In the genomic region with DNA sequence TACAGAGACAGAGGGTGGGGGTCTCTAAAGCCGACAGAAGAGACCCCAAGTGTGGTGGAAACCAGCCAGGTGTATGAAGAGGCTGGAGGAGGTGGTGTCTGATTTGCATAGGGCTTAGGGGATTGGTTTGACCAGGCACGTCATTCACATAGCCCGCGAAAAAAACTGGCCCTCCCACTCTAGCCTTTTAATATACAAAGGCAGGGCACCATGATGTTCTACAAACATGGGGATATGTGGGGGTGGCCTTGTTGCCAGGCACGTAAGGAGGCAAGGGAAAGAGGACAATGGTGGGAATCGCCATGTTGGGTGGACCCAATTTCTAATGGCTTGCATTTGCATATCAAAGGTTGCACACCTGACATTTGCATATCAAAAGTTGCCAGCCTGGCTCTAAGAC, we compare ENCODE assay signal across 32 cellular contexts. TPM values are rescaled to one million over a fixed set of nuclear protein-coding genes. Genes with fewer than 3 reads are reported as not detected.
"Had no signal": no experiment of that assay in that cellular context is flagged by ENCODE, and none has a peak within 500 bp of the region (broad histone marks: within the 10 kb centered on the region; RNA-seq: fewer than 3 reads in every experiment).

No MANE protein-coding gene starts in this region.

- ATAC-seq: effector memory CD8-positive, alpha-beta T cell; gastrocnemius medialis; heart left ventricle; left ventricle myocardium superior; lower lobe of right lung; natural killer cell; psoas muscle; right cardiac atrium; stimulated activated effector memory CD8-positive, alpha-beta T cell treated with anti-CD3 and anti-CD28 coated beads, Interleukin-12 subunit alpha, Interleukin-12 subunit beta, amount 100 ng/mL, for 72 hours had no signal

- H3K27ac Mint-ChIP-seq: effector memory CD8-positive, alpha-beta T cell; memory B cell; natural killer cell; stimulated activated effector memory CD8-positive, alpha-beta T cell treated with anti-CD3 and anti-CD28 coated beads, Interleukin-12 subunit alpha, Interleukin-12 subunit beta, amount 100 ng/mL, for 72 hours had no signal

- DNase-seq: cerebellar nuclear complex; cortex of kidney; effector memory CD8-positive, alpha-beta T cell; foreskin fibroblast; gastrocnemius medialis; heart left ventricle; hypothalamus; left ventricle myocardium superior; lower lobe of right lung; natural killer cell; occipital lobe; ovary; posterior cingulate gyrus; psoas muscle; right cardiac atrium; sigmoid colon; stimulated activated CD4-positive, alpha-beta T cell treated with anti-CD3 and anti-CD28 coated beads, Interleukin-2, amount 100 ng/mL, for 24 hours; stimulated activated CD4-positive, alpha-beta T cell treated with anti-CD3 and anti-CD28 coated beads, Interleukin-4, amount 100 ng/mL, for 24 hours; stimulated activated naive CD4-positive, alpha-beta T cell treated with Interleukin-2 at 50 U/mL for 16 hours; substantia nigra; testis; upper lobe of left lung had no signal

- H3K36me3 ChIP-seq: gastrocnemius medialis, heart left ventricle, lower lobe of right lung, ovary, sigmoid colon, tibial nerve, upper lobe of left lung had no signal

- H3K27me3 ChIP-seq: gastrocnemius medialis, ovary, testis, tibial nerve, upper lobe of left lung had no signal

- H3K9me3 ChIP-seq: gastrocnemius medialis, heart left ventricle, lower lobe of right lung, ovary, psoas muscle, sigmoid colon, testis, tibial nerve, upper lobe of left lung had no signal

- H3K4me3 ChIP-seq: gastrocnemius medialis, heart left ventricle, lower lobe of right lung, ovary, psoas muscle, sigmoid colon, testis, tibial nerve, upper lobe of left lung had no signal

- H3K27ac ChIP-seq: gastrocnemius medialis, heart left ventricle, lower lobe of right lung, ovary, psoas muscle, sigmoid colon, testis, tibial nerve, upper lobe of left lung had no signal

- H3K4me3 Mint-ChIP-seq: effector memory CD8-positive, alpha-beta T cell; memory B cell; natural killer cell; stimulated activated effector memory CD8-positive, alpha-beta T cell treated with anti-CD3 and anti-CD28 coated beads, Interleukin-12 subunit alpha, Interleukin-12 subunit beta, amount 100 ng/mL, for 72 hours had no signal

- H3K9me3 Mint-ChIP-seq: effector memory CD8-positive, alpha-beta T cell; memory B cell; natural killer cell; stimulated activated effector memory CD8-positive, alpha-beta T cell treated with anti-CD3 and anti-CD28 coated beads, Interleukin-12 subunit alpha, Interleukin-12 subunit beta, amount 100 ng/mL, for 72 hours had no signal

- H3K36me3 Mint-ChIP-seq: memory B cell; natural killer cell; stimulated activated effector memory CD8-positive, alpha-beta T cell treated with anti-CD3 and anti-CD28 coated beads, Interleukin-12 subunit alpha, Interleukin-12 subunit beta, amount 100 ng/mL, for 72 hours had no signal

- H3K4me1 ChIP-seq: gastrocnemius medialis, heart left ventricle, lower lobe of right lung, psoas muscle, sigmoid colon, testis, tibial nerve, upper lobe of left lung had no signal

- H3K4me1 Mint-ChIP-seq: memory B cell; natural killer cell; stimulated activated effector memory CD8-positive, alpha-beta T cell treated with anti-CD3 and anti-CD28 coated beads, Interleukin-12 subunit alpha, Interleukin-12 subunit beta, amount 100 ng/mL, for 72 hours had no signal

RNA-seq across cellular contexts. Expression of a gene that starts 13.2 kb away (rescaled TPM):
- total RNA-seq: dermis microvascular lymphatic vessel endothelial cell, gastrocnemius medialis, heart left ventricle, left ventricle myocardium superior, lower lobe of right lung, mononuclear cell, natural killer cell, ovary, psoas muscle, renal cortical epithelial cell, right cardiac atrium, sigmoid colon, skeletal muscle tissue, tibial nerve, upper lobe of left lung had no signal
- polyA plus RNA-seq: esophagus, heart left ventricle, keratinocyte, neural cell, ovary, psoas muscle, right cardiac atrium, sigmoid colon had no signal

RNA-seq across cellular contexts. Expression of a gene that starts 31.2 kb away (rescaled TPM):
- total RNA-seq: dermis microvascular lymphatic vessel endothelial cell, gastrocnemius medialis, heart left ventricle, left ventricle myocardium superior, lower lobe of right lung, mononuclear cell, natural killer cell, occipital lobe, psoas muscle, renal cortical epithelial cell, right cardiac atrium, sigmoid colon, skeletal muscle tissue, testis, upper lobe of left lung had no signal
- polyA plus RNA-seq: esophagus, heart left ventricle, keratinocyte, neural cell, ovary, psoas muscle, right cardiac atrium, sigmoid colon had no signal
